9 cellular contexts compared by ENCODE assay signal in the genomic region with DNA sequence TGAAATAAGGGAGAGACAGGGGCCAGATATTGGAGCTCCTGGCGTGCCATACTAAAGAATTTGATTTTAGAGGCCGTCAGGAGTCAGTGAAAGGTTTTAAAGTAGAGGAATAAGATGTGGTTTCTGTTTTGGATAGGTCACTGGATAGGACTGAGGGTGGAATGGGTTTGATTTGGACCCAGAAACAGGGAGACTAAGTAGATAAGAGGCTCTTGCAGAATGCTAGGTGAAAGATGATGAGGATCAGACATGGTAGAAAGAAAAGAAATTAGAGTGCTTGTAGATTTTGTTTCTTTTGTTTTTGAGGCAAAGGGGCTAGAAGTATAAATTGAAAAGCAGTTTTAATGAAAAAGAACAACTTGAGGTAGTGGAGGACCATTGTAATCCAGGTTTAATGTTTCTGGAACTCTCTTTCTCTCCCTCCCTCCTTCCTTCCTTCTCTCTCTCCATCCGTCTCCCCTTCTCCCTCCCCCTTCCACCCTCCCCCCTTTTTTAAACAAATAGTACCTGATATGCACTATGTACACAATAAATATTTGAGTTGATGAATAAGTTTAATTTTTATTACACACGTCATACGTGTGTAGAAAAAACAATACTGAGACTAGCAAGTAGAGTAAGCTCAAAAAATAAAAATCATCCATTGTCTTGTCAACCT.
DNase-seq lines count a peak whose midpoint lies in the region; ATAC-seq, FAIRE-seq and TF ChIP-seq lines count a peak whose summit lies in the region.
"Had no signal": no experiment of that assay in that cellular context is flagged by ENCODE, and none has a peak within 500 bp of the region (broad histone marks: within the 10 kb centered on the region; RNA-seq: fewer than 3 reads in every experiment).

No MANE protein-coding gene starts in this region.

- H3K9ac ChIP-seq in HUES6 (ENCODE audit: low read length) = peak overlapping the region; percentile 97

- TF ChIP-seq CTCF in AG04449 (IDR thresholded peaks at IDR 0.05; ENCODE audit: insufficient read depth, low read length, missing control alignments) = no peak
- TF ChIP-seq CTCF in cardiac fibroblast (IDR thresholded peaks at IDR 0.05; ENCODE audit: low read depth, low read length) = no peak

- H3K27me3 ChIP-seq in HUES6 (ENCODE audit: control insufficient read depth, insufficient read depth, low read length) (no peaks in the 10 kb centered on the region), muscle layer of duodenum (ENCODE audit: low read depth, low read length) (no peaks in the 10 kb centered on the region)

- H3K9me3 ChIP-seq in HUES6 (ENCODE audit: control insufficient read depth, insufficient read depth, low read depth, low read length) = no peaks in the 10 kb centered on the region
- no peaks in the 10 kb centered on the region for H3K9me3 ChIP-seq in muscle layer of duodenum (ENCODE audit: control insufficient read depth in 1 of 2, low read length in 2 of 2)

- CTCF ChIA-PET in AG04449 (lab: Yijun Ruan, JAX) = interaction anchor here (0.7 to 2.1 kb wide), 7 partner anchors 8 to 38 kb away, joined by 3 to 5 read pairs (median 4); no protein-coding TSS in a partner anchor

- no peak for ATAC-seq in GM21447 (IDR thresholded peaks at IDR 0.05; ENCODE audit: unreplicated experiment)

- H3K4me1 ChIP-seq in HUES6 (ENCODE audit: control insufficient read depth, insufficient read depth, low read length) (peaks cover 49% of the 10 kb centered on the region), muscle layer of duodenum (ENCODE audit: control insufficient read depth in 1 of 2, insufficient read depth in 2 of 2, low read length in 2 of 2) (peaks cover 15 to 47% of the 10 kb centered on the region in 2 donors)

- peaks cover 5% of the 10 kb centered on the region; the same call in 1 of the 2 replicates for H3K36me3 ChIP-seq in HUES6 (ENCODE audit: control insufficient read depth, insufficient read depth, low read length)
- no peaks in the 10 kb centered on the region for H3K36me3 ChIP-seq in muscle layer of duodenum (ENCODE audit: control insufficient read depth in 1 of 2, insufficient read depth in 2 of 2, low read length in 2 of 2)

- H3K4me3 ChIP-seq in AG04449 (ENCODE audit: low read depth, low read length) (peak overlapping the region; percentile 73), HUES6 (ENCODE audit: low read depth, low read length) (peak overlapping the region; percentile 91), cardiac fibroblast (replicated peaks in 1 of 2; ENCODE audit: low read depth in 2 of 2, low read length in 2 of 2) (peak overlapping the region; percentile 69 to 74), muscle layer of duodenum (ENCODE audit: low read depth in 1 of 2, low read length in 2 of 2) (peak overlapping the region; percentile 79 to 84)

- DNase-seq in AG04449 (ENCODE audit: low read depth, low spot score) (no peak), cardiac fibroblast (ENCODE audit: low read depth in 2 of 2) (no peak), urothelium cell line (ENCODE audit: low spot score) (no peak), SW480 (ENCODE audit: low spot score) (no peak), SW 1271 (lab: John Stamatoyannopoulos, UW) (no peak)
- DNase-seq: NCI-H774 had no signal

- H3K27ac ChIP-seq in HUES6 (ENCODE audit: low read depth, low read length) (0 out of 2 replicates have a peak overlapping the region, but pooled peaks have one; percentile 96), muscle layer of duodenum (ENCODE audit: low read length) (peak overlapping the region; percentile 98)

- no peak for FAIRE-seq in urothelium cell line (lab: Jason Lieb, UNC)

- POLR2A ChIA-PET in AG04449 (lab: Yijun Ruan, JAX) = interaction anchor here (1.9 kb wide), 1 partner anchor 10 kb away, joined by 5 read pairs; no protein-coding TSS in a partner anchor
